1 cellular context compared by ENCODE assay signal in the genomic region with DNA sequence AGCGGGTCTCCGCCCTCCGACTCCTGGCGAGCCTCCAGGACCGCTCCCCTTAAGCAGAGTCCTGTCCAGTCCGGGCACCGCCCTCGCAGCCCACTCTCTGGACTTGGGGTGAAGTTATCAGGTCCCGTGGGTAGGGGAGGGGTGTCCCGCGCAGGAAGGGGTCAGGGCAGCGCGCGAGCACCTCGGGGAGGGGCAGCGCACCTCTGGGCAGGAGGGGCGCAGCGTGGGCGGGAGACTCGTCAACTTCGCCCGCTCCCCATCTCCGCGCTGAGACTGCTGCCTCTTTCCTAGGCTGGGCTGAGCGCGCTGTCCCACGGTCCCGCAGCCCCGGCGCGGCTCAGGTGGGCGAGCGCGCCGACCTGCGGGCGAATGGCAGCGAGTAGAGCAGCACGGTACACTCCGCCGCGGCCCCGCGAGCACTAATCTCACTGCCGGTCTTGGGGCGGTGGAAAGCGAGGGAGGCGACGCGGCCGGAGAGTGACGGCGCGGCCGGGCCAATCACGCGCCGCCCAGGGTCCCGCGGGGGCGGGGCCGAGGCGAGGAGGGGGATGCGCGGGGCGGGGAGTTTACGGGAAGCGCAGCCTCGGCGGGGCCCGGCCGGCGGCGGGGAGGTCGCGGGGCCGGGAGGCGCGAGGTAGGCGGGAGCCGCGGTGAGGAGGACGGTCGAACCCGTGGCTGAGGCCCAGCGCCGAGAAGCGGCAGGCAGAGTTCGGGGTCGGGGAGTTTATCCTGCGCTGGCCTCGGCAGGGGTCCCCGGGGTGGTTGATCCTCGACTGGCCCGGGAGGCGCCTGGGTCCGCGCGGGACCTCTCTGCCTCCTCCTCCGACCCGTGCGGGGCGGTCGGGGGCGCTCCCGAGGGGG.
TF ChIP-seq lines count a peak whose summit lies in the region.

A gene (minus strand): TSS at position 421 of the 861 bp plus-strand sequence. CDS start 696 bp downstream, outside the sequence.

TF ChIP-seq in HEK293, 187 proteins besides CTCF, POLR2A, EP300 and RAD21 (continued from another document and continues in another):
- TF ChIP-seq, protein P1, sequence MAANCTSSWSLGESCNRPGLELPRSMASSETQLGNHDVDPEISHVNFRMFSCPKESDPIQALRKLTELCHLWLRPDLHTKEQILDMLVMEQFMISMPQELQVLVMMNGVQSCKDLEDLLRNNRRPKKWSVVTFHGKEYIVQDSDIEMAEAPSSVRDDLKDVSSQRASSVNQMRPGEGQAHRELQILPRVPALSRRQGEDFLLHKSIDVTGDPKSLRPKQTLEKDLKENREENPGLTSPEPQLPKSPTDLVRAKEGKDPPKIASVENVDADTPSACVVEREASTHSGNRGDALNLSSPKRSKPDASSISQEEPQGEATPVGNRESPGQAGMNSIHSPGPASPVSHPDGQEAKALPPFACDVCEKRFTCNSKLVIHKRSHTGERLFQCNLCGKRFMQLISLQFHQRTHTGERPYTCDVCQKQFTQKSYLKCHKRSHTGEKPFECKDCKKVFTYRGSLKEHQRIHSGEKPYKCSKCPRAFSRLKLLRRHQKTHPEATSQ (tag by site-specific recombination; IDR thresholded peaks at IDR 0.05): 0 out of 2 replicates have a peak, but pooled peaks have one; percentile 32
- TF ChIP-seq ZNF837 (tag by site-specific recombination; IDR thresholded peaks at IDR 0.05) (0 out of 2 replicates have a peak, but pooled peaks have one; percentile 82), ZBTB17 (tag by site-specific recombination; IDR thresholded peaks at IDR 0.05) (peak; percentile 43; the same call in 1 of the 2 replicates), SCRT2 (tag by site-specific recombination; IDR thresholded peaks at IDR 0.05) (no peak), ZSCAN23 (tag by site-specific recombination; IDR thresholded peaks at IDR 0.05) (no peak), ZIC2 (tag by site-specific recombination; IDR thresholded peaks at IDR 0.05) (peak; percentile 57; the same call in 1 of the 2 replicates), ZNF37A (tag by site-specific recombination; IDR thresholded peaks at IDR 0.05) (no peak), FEZF1 (tag by site-specific recombination; IDR thresholded peaks at IDR 0.05) (peak; percentile 64; the same call in 1 of the 2 replicates), ZNF785 (tag by site-specific recombination; IDR thresholded peaks at IDR 0.05) (peak; percentile 41; the same call in 1 of the 2 replicates), PRDM1 (tag by site-specific recombination; IDR thresholded peaks at IDR 0.05) (no peak), ZNF133 (tag by site-specific recombination; IDR thresholded peaks at IDR 0.05) (no peak), SP7 (tag by site-specific recombination; IDR thresholded peaks at IDR 0.05) (peak; percentile 96), HOXA7 (CRISPR knock-in tag; IDR thresholded peaks at IDR 0.05; ENCODE audit: borderline replicate concordance) (no peak), ZNF169 (tag by site-specific recombination; IDR thresholded peaks at IDR 0.05) (no peak), ZNF658 (tag by site-specific recombination; IDR thresholded peaks at IDR 0.05) (no peak), KLF8 (tag by site-specific recombination; IDR thresholded peaks at IDR 0.05) (peak; percentile 90; the same call in 1 of the 2 replicates), ZNF354C (tag by site-specific recombination; IDR thresholded peaks at IDR 0.05; ENCODE audit: borderline replicate concordance, low read depth) (no peak), GLI2 (tag by site-specific recombination; IDR thresholded peaks at IDR 0.05; ENCODE audit: borderline replicate concordance, low read depth) (no peak), ZNF24 (tag by site-specific recombination; IDR thresholded peaks at IDR 0.05) (no peak; the same call in 1 of the 2 replicates), GLI4 (tag by site-specific recombination; IDR thresholded peaks at IDR 0.05) (0 out of 2 replicates have a peak, but pooled peaks have one; percentile 52), ZNF16 (tag by site-specific recombination; IDR thresholded peaks at IDR 0.05; ENCODE audit: low read depth) (no peak), ZNF792 (tag by site-specific recombination; IDR thresholded peaks at IDR 0.05) (no peak), REPIN1 (tag by site-specific recombination; IDR thresholded peaks at IDR 0.05; ENCODE audit: low read depth) (peak; percentile 44; the same call in 1 of the 2 replicates), ZNF48 (tag by site-specific recombination; IDR thresholded peaks at IDR 0.05) (no peak), ZNF76 (tag by site-specific recombination; IDR thresholded peaks at IDR 0.05; ENCODE audit: borderline replicate concordance, low read depth) (peak; percentile 67; the same call in 1 of the 2 replicates), ZNF600 (tag by site-specific recombination; IDR thresholded peaks at IDR 0.05) (0 out of 2 replicates have a peak, but pooled peaks have one; percentile 25), ZNF292 (tag by site-specific recombination; IDR thresholded peaks at IDR 0.05; ENCODE audit: borderline replicate concordance, low read depth) (no peak), OSR2 (tag by site-specific recombination; IDR thresholded peaks at IDR 0.05) (no peak), WT1 (tag by site-specific recombination; IDR thresholded peaks at IDR 0.05) (peak; percentile 38), ZNF324 (tag by site-specific recombination; IDR thresholded peaks at IDR 0.05) (peak; percentile 71; the same call in 1 of the 2 replicates), ZSCAN30 (tag by site-specific recombination; IDR thresholded peaks at IDR 0.05) (peak; percentile 22; the same call in 1 of the 2 replicates)
- TF ChIP-seq, protein P2, sequence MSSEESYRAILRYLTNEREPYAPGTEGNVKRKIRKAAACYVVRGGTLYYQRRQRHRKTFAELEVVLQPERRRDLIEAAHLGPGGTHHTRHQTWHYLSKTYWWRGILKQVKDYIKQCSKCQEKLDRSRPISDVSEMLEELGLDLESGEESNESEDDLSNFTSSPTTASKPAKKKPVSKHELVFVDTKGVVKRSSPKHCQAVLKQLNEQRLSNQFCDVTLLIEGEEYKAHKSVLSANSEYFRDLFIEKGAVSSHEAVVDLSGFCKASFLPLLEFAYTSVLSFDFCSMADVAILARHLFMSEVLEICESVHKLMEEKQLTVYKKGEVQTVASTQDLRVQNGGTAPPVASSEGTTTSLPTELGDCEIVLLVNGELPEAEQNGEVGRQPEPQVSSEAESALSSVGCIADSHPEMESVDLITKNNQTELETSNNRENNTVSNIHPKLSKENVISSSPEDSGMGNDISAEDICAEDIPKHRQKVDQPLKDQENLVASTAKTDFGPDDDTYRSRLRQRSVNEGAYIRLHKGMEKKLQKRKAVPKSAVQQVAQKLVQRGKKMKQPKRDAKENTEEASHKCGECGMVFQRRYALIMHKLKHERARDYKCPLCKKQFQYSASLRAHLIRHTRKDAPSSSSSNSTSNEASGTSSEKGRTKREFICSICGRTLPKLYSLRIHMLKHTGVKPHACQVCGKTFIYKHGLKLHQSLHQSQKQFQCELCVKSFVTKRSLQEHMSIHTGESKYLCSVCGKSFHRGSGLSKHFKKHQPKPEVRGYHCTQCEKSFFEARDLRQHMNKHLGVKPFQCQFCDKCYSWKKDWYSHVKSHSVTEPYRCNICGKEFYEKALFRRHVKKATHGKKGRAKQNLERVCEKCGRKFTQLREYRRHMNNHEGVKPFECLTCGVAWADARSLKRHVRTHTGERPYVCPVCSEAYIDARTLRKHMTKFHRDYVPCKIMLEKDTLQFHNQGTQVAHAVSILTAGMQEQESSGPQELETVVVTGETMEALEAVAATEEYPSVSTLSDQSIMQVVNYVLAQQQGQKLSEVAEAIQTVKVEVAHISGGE (tag by site-specific recombination; conservative IDR thresholded peaks at IDR 0.05; ENCODE audit: low read depth): no peak; the same call in 1 of the 2 replicates
- TF ChIP-seq, protein P3, sequence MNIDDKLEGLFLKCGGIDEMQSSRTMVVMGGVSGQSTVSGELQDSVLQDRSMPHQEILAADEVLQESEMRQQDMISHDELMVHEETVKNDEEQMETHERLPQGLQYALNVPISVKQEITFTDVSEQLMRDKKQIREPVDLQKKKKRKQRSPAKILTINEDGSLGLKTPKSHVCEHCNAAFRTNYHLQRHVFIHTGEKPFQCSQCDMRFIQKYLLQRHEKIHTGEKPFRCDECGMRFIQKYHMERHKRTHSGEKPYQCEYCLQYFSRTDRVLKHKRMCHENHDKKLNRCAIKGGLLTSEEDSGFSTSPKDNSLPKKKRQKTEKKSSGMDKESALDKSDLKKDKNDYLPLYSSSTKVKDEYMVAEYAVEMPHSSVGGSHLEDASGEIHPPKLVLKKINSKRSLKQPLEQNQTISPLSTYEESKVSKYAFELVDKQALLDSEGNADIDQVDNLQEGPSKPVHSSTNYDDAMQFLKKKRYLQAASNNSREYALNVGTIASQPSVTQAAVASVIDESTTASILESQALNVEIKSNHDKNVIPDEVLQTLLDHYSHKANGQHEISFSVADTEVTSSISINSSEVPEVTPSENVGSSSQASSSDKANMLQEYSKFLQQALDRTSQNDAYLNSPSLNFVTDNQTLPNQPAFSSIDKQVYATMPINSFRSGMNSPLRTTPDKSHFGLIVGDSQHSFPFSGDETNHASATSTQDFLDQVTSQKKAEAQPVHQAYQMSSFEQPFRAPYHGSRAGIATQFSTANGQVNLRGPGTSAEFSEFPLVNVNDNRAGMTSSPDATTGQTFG (tag by site-specific recombination; IDR thresholded peaks at IDR 0.05; ENCODE audit: borderline replicate concordance): no peak
- TF ChIP-seq, protein P4, sequence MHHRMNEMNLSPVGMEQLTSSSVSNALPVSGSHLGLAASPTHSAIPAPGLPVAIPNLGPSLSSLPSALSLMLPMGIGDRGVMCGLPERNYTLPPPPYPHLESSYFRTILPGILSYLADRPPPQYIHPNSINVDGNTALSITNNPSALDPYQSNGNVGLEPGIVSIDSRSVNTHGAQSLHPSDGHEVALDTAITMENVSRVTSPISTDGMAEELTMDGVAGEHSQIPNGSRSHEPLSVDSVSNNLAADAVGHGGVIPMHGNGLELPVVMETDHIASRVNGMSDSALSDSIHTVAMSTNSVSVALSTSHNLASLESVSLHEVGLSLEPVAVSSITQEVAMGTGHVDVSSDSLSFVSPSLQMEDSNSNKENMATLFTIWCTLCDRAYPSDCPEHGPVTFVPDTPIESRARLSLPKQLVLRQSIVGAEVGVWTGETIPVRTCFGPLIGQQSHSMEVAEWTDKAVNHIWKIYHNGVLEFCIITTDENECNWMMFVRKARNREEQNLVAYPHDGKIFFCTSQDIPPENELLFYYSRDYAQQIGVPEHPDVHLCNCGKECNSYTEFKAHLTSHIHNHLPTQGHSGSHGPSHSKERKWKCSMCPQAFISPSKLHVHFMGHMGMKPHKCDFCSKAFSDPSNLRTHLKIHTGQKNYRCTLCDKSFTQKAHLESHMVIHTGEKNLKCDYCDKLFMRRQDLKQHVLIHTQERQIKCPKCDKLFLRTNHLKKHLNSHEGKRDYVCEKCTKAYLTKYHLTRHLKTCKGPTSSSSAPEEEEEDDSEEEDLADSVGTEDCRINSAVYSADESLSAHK (tag by site-specific recombination; IDR thresholded peaks at IDR 0.05): no peak; the same call in 1 of the 2 replicates
- TF ChIP-seq, protein P5, sequence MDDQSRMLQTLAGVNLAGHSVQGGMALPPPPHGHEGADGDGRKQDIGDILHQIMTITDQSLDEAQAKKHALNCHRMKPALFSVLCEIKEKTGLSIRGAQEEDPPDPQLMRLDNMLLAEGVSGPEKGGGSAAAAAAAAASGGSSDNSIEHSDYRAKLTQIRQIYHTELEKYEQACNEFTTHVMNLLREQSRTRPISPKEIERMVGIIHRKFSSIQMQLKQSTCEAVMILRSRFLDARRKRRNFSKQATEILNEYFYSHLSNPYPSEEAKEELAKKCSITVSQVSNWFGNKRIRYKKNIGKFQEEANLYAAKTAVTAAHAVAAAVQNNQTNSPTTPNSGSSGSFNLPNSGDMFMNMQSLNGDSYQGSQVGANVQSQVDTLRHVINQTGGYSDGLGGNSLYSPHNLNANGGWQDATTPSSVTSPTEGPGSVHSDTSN (CRISPR knock-in tag; IDR thresholded peaks at IDR 0.05): peak; percentile 97
- TF ChIP-seq, protein P6, sequence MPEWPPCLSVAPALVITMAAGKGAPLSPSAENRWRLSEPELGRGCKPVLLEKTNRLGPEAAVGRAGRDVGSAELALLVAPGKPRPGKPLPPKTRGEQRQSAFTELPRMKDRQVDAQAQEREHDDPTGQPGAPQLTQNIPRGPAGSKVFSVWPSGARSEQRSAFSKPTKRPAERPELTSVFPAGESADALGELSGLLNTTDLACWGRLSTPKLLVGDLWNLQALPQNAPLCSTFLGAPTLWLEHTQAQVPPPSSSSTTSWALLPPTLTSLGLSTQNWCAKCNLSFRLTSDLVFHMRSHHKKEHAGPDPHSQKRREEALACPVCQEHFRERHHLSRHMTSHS (tag by site-specific recombination; IDR thresholded peaks at IDR 0.05): no peak
- TF ChIP-seq, protein P7, sequence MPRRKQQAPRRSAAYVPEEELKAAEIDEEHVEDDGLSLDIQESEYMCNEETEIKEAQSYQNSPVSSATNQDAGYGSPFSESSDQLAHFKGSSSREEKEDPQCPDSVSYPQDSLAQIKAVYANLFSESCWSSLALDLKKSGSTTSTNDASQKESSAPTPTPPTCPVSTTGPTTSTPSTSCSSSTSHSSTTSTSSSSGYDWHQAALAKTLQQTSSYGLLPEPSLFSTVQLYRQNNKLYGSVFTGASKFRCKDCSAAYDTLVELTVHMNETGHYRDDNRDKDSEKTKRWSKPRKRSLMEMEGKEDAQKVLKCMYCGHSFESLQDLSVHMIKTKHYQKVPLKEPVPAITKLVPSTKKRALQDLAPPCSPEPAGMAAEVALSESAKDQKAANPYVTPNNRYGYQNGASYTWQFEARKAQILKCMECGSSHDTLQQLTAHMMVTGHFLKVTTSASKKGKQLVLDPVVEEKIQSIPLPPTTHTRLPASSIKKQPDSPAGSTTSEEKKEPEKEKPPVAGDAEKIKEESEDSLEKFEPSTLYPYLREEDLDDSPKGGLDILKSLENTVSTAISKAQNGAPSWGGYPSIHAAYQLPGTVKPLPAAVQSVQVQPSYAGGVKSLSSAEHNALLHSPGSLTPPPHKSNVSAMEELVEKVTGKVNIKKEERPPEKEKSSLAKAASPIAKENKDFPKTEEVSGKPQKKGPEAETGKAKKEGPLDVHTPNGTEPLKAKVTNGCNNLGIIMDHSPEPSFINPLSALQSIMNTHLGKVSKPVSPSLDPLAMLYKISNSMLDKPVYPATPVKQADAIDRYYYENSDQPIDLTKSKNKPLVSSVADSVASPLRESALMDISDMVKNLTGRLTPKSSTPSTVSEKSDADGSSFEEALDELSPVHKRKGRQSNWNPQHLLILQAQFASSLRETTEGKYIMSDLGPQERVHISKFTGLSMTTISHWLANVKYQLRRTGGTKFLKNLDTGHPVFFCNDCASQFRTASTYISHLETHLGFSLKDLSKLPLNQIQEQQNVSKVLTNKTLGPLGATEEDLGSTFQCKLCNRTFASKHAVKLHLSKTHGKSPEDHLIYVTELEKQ (tag by site-specific recombination; IDR thresholded peaks at IDR 0.05; ENCODE audit: borderline replicate concordance): no peak
